8 cellular contexts compared by ENCODE assay signal in the genomic region with DNA sequence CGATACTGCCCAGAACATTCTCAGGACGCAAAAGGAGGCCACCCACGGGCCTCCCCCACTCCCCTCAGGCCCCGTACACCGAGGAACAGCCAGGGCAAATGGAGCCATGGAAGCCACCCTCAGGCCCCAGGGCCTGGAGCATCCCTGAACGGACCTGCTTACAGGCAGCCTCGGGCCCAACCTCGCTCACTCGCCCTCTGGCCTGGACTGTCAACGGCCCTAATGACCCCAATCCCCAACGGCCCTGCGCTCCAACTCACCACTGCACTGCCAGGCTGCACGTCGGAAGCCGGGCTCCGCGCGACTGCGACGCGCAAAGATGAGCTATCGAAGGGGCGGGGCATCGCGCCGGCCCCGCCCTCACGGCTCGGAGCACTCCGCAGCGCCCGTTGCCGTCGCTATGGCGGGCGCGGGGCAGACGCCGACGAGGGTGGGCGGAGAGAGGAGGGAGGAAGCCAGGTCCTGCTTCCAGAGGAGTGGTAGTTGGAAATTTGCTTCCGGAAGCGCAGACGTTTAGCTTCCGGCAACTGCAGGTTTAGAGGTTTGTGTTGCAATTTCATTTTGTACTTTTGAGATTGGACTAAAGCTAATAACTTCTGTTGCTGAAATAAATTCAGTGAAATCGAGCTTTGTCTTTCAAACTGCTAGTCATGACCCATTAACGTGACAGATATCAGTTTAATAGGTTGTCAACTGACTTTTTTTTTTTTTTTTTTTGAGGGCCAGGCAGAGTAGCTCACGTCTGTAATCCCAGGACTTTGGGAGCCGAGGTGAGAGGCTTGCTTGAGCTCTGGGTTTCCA. TPM values are rescaled to one million over a fixed set of nuclear protein-coding genes. Genes with fewer than 3 reads are reported as not detected.
A peak's percentile ranks its signal among the peaks of the same experiment; 100 is the strongest.
DNase-seq lines count a peak whose midpoint lies in the region; ATAC-seq, FAIRE-seq and TF ChIP-seq lines count a peak whose summit lies in the region.

A gene (minus strand): TSS at position 308 of the 801 bp plus-strand sequence. CDS start 3,923 bp downstream, outside the sequence.

- peak within 1 kb of the TSS; percentile 4 to 87 (median 76) for H3K27ac ChIP-seq in heart left ventricle

- H3K9me3 ChIP-seq in adipocyte (ENCODE audit: control insufficient read depth, low read length) (no peaks in the 10 kb centered on the region), heart left ventricle (no peaks in the 10 kb centered on the region)

- no peaks in the 10 kb centered on the region for H3K27me3 ChIP-seq in adipocyte (replicated peaks; ENCODE audit: control insufficient read depth, insufficient read depth, low read length)
- peaks cover 0 to 9% (median 0%) of the 10 kb centered on the region in 9 donors for H3K27me3 ChIP-seq in heart left ventricle

- CTCF ChIA-PET in T-cell (lab: Charles Lee) = interaction anchor here (0.6 to 1.6 kb wide), 10 partner anchors 9 to 613 kb away, joined by 3 to 9 read pairs (median 4); a partner anchor contains a TSS

- H3K36me3 ChIP-seq in adipocyte (ENCODE audit: control insufficient read depth, insufficient read depth, low read length, severe bottlenecking) = peaks cover 10% of the 10 kb centered on the region
- peaks cover 0 to 10% (median 2%) of the 10 kb centered on the region in 9 donors for H3K36me3 ChIP-seq in heart left ventricle

- H3K36me3 Mint-ChIP-seq in T-cell (peaks cover 10% of the 10 kb centered on the region), type B pancreatic cell (no peaks in the 10 kb centered on the region)

- intact Hi-C loops in heart left ventricle (cut with DNase I) (loop anchor here in 2 of 10 donors (1.0 to 2.0 kb wide), 2 partner anchors 36 to 57 kb away; no protein-coding TSS in a partner anchor), posterior cingulate gyrus (cut with DNase I) (no loop called here)

- peaks cover 22 to 36% (median 28%) of the 10 kb centered on the region in 3 donors for H3K4me1 Mint-ChIP-seq in T-cell
- H3K4me1 Mint-ChIP-seq in type B pancreatic cell (ENCODE audit: unreplicated experiment) = peaks cover 21% of the 10 kb centered on the region

- H3K4me1 ChIP-seq in adipocyte (ENCODE audit: control insufficient read depth, insufficient read depth, low read length) (peaks cover 56% of the 10 kb centered on the region), heart left ventricle (peaks cover 0 to 19% (median 10%) of the 10 kb centered on the region in 12 donors)

- H3K27me3 Mint-ChIP-seq in T-cell (no peaks in the 10 kb centered on the region), type B pancreatic cell (no peaks in the 10 kb centered on the region)

- H3K4me3 Mint-ChIP-seq in T-cell = peak within 1 kb of the TSS; percentile 93 to 99 (median 98)
- H3K4me3 Mint-ChIP-seq in type B pancreatic cell = peak within 1 kb of the TSS; percentile 96

- TF ChIP-seq CTCF in heart left ventricle (IDR thresholded peaks at IDR 0.05) (no peak), type B pancreatic cell (conservative IDR thresholded peaks at IDR 0.05) (no peak)

- H3K9ac ChIP-seq in adipocyte (ENCODE audit: low read length) = peak within 1 kb of the TSS; percentile 91

- H3K27ac Mint-ChIP-seq in T-cell (peak within 1 kb of the TSS; percentile 93), type B pancreatic cell (peak within 1 kb of the TSS; percentile 87)

- ATAC-seq in HG02840 (IDR thresholded peaks at IDR 0.05; ENCODE audit: low FRiP score, unreplicated experiment) (peak; percentile 74), T-cell (replicated peaks in 1 of 4) (peak; percentile 98 to 99 (median 98)), heart left ventricle (peak; percentile 99 to 100 (median 99))

- DNase-seq in GM12891 (ENCODE audit: insufficient read length, low spot score) (peak; percentile 92), NCI-H1436 (lab: John Stamatoyannopoulos, UW) (peak; percentile 90), T-cell (peak; percentile 76 to 91 (median 86)), adipocyte (ENCODE audit: low read depth) (peak; percentile 97), heart left ventricle (peak; percentile 91 to 96 (median 94)), posterior cingulate gyrus (peak; percentile 79 to 99 (median 89)), type B pancreatic cell (ENCODE audit: extremely low spot score, unreplicated experiment) (peak; percentile 96)

- peak; percentile 92 for TF ChIP-seq POLR2A in GM12891 (IDR thresholded peaks at IDR 0.05; ENCODE audit: low read depth, low read length)
- peak in 1 of 2 donors; percentile 71 for TF ChIP-seq POLR2A in heart left ventricle (IDR thresholded peaks at IDR 0.05)

- H3K9me3 Mint-ChIP-seq in T-cell (no peaks in the 10 kb centered on the region), type B pancreatic cell (no peaks in the 10 kb centered on the region)

- peak; percentile 99 for FAIRE-seq in GM12891 (lab: Jason Lieb, UNC)

- WGBS in heart left ventricle, 4 donors = 1 to 2% (median 1%) methylated on average over 28 to 49 of the region's 49 CpGs

- H3K4me3 ChIP-seq in adipocyte (ENCODE audit: low read length) (peak within 1 kb of the TSS; percentile 90), heart left ventricle (peak within 1 kb of the TSS; percentile 64 to 98 (median 87))

- POLR2A ChIA-PET in T-cell (lab: Charles Lee) = interaction anchor here (0.5 to 1.2 kb wide), 8 partner anchors 32 to 1659 kb away, joined by 3 to 16 read pairs (median 6); a partner anchor contains a TSS

TF ChIP-seq in GM12891, 5 proteins besides CTCF, POLR2A, EP300 and RAD21:
- peak; percentile 90 for TF ChIP-seq POLR2AphosphoS5 (IDR thresholded peaks at IDR 0.05; ENCODE audit: low read depth, low read length)
- TF ChIP-seq SPI1 (IDR thresholded peaks at IDR 0.05; ENCODE audit: low read depth, low read length) = 0 out of 2 replicates have a peak, but pooled peaks have one; percentile 28
- peak; percentile 84 for TF ChIP-seq TAF1 (IDR thresholded peaks at IDR 0.05; ENCODE audit: low read depth, low read length)
- TF ChIP-seq PAX5 (IDR thresholded peaks at IDR 0.05; ENCODE audit: insufficient read depth, low read length, severe bottlenecking) = no peak
- TF ChIP-seq POU2F2 (IDR thresholded peaks at IDR 0.05; ENCODE audit: low read depth, low read length) = no peak

RNA-seq across cellular contexts. Expression of the gene that starts here (rescaled TPM):
- polyA plus RNA-seq in GM12891 (2012; ENCODE audit: low read depth, missing spikeins) = 68.3 TPM
- 10 to 100 TPM; 25.6 to 42.8 (median 33.5) TPM for total RNA-seq in T-cell
- total RNA-seq in heart left ventricle = 10 to 100 TPM; 20.8 to 34.4 (median 27.8) TPM
- 10 to 100 TPM; 28.2 to 50.2 TPM for polyA plus RNA-seq in heart left ventricle
- 43.6 and 54.4 TPM in 2 replicates for total RNA-seq in type B pancreatic cell (ENCODE audit: low replicate concordance)

Comparison
In these comparisons a context has a peak if more than half of its experiments do, and no peak if none do; other contexts are left out.
1. Peak in every context shown above with its lines: DNase-seq, ATAC-seq, H3K4me3 ChIP-seq and H3K27ac ChIP-seq.